In the genomic region with DNA sequence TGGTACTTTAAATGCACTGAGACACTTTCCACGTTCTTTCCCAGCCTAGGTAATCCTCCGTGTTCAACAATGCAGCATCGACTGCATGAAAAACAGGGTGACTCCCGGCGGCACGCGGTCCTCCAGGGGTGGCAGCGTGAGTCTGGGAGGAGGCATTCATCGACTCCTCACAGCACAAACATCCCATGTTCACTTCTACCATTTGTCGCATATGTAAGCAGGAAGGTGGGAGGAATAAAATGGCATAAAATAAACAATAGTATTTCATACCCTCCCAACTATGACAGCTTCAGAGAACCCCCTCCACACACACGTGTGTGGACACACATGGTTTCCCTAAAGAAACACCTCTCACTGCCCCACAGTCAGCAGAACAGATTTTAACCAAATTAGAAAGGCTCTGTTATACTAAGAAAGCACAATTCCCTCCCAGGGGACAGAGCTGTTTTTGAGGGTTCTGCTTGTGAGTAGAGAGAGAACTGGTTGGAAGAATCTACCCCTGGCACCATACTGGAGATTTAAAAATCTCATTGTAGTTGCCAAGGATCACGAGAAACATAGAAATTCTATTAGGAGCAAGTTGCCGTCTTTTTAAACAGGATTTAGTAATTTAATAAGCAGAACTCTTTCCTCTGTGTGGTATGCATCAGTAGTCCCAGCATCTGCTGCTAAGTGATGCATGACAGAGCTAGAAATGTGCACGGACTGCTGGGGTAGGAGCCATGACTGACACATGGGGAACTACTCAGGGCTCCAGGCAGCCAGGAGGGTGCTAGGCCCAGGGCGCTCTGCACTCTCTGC, we compare ENCODE assay signal across 8 cellular contexts. TPM values are rescaled to one million over a fixed set of nuclear protein-coding genes. Genes with fewer than 3 reads are reported as not detected.
DNase-seq lines count a peak whose midpoint lies in the region; ATAC-seq and TF ChIP-seq lines count a peak whose summit lies in the region.

No MANE protein-coding gene starts in this region.

- peaks cover 13 to 16% of the 10 kb centered on the region in 2 donors for H3K4me1 ChIP-seq in adrenal gland (replicated peaks in 1 of 2)

- peak overlapping the region; percentile 82 for H3K27ac Mint-ChIP-seq in glutamatergic neuron (ENCODE audit: unreplicated experiment)

- DNase-seq in GM13976 (ENCODE audit: low spot score) = peak; percentile 83
- DNase-seq in NCI-H187 (lab: John Stamatoyannopoulos, UW) = peak; percentile 23 to 25
- DNase-seq in glutamatergic neuron = peak; percentile 38
- no peak for DNase-seq in stimulated activated naive CD8-positive, alpha-beta T cell treated with anti-CD3 and anti-CD28 coated beads, Interleukin-15, Interleukin-2, amounts not matched to agents 100 U/mL and 50 U/mL, for 24 hours
- no peak for DNase-seq in adrenal gland
- no peak for DNase-seq in NCI-H2227 (lab: John Stamatoyannopoulos, UW; ENCODE audit: unreplicated experiment)
- DNase-seq in activated CD8-positive, alpha-beta memory T cell treated with anti-CD3 and anti-CD28 coated beads, Interleukin-2, amount 50 U/mL, for 48 hours = no peak

- WGBS in adrenal gland, 4 donors = 71 to 82% (median 77%) methylated on average over 15 of the region's 15 CpGs

- TF ChIP-seq CTCF in GM13976 (IDR thresholded peaks at IDR 0.05; ENCODE audit: borderline replicate concordance, control extremely low read depth, extremely low read depth, insufficient read depth, missing control alignments) (no peak), glutamatergic neuron (IDR thresholded peaks at IDR 0.05; ENCODE audit: partially characterized antibody, unreplicated experiment) (no peak), adrenal gland (IDR thresholded peaks at IDR 0.05) (no peak)

- peaks cover 37% of the 10 kb centered on the region for H3K4me1 Mint-ChIP-seq in glutamatergic neuron (ENCODE audit: low read depth, unreplicated experiment)

- H3K27ac ChIP-seq in adrenal gland = no peak overlapping the region

- H3K36me3 Mint-ChIP-seq in glutamatergic neuron (ENCODE audit: unreplicated experiment) = no peaks in the 10 kb centered on the region

- intact Hi-C loops in adrenal gland (cut with DNase I) = no loop called here

- peak; percentile 68 for ATAC-seq in GM21786 (IDR thresholded peaks at IDR 0.05; ENCODE audit: unreplicated experiment)
- ATAC-seq in stimulated activated naive CD8-positive, alpha-beta T cell treated with anti-CD3 and anti-CD28 coated beads, Interleukin-15, Interleukin-2, amounts not matched to agents 100 U/mL and 50 U/mL, for 24 hours = no peak

- H3K27me3 Mint-ChIP-seq in glutamatergic neuron (ENCODE audit: unreplicated experiment) = peaks cover 4% of the 10 kb centered on the region

- in situ Hi-C loops in GM13976 (cut with MboI; ENCODE audit: low sequenced_read_pairs, unreplicated experiment) = loop anchor here (25.0 kb wide), 1 partner anchor 846 kb away; the partner anchor contains the start of gene PPP1R2

- H3K36me3 ChIP-seq in adrenal gland (replicated peaks in 1 of 2) = no peaks in the 10 kb centered on the region

- peak overlapping the region; percentile 53 for H3K4me3 Mint-ChIP-seq in glutamatergic neuron (ENCODE audit: unreplicated experiment)

- TF ChIP-seq POLR2A in adrenal gland (IDR thresholded peaks at IDR 0.05) = no peak

- H3K4me3 ChIP-seq in adrenal gland = no peak overlapping the region

- peaks cover 10% of the 10 kb centered on the region for H3K27me3 ChIP-seq in adrenal gland

- peaks cover 8% of the 10 kb centered on the region for H3K9me3 Mint-ChIP-seq in glutamatergic neuron (ENCODE audit: unreplicated experiment)

- H3K9me3 ChIP-seq in adrenal gland (replicated peaks in 1 of 3) = no peaks in the 10 kb centered on the region

RNA-seq across cellular contexts. Expression of gene FAM43A, which starts 6.0 kb away (rescaled TPM):
- total RNA-seq in glutamatergic neuron (ENCODE audit: unreplicated experiment) = 21.6 TPM
- 10 to 100 TPM in 4 of 8 donors, 1 to 10 TPM in 4; 5.6 to 18.7 (median 9.0) TPM for total RNA-seq in adrenal gland
- polyA plus RNA-seq in adrenal gland = 1 to 10 TPM in 2 of 3 donors, under 1 TPM in 1; 0.99 to 8.3 (median 6.4) TPM

RNA-seq across cellular contexts. Expression of gene LSG1, which starts 19.7 kb away (rescaled TPM):
- total RNA-seq in glutamatergic neuron (ENCODE audit: unreplicated experiment) (26.5 TPM), adrenal gland (10 to 100 TPM; 12.5 to 30.8 (median 21.8) TPM)
- polyA plus RNA-seq in adrenal gland = 10 to 100 TPM; 16.2 to 46.1 (median 31.6) TPM

RNA-seq across cellular contexts. Expression of gene TMEM44, which starts 58.5 kb away (rescaled TPM):
- total RNA-seq in glutamatergic neuron (ENCODE audit: unreplicated experiment) (35.3 TPM), adrenal gland (1 to 10 TPM; 3.1 to 9.5 (median 6.7) TPM)
- 10 to 100 TPM in 2 of 3 donors, 1 to 10 TPM in 1; 1.3 to 20.4 (median 15.6) TPM for polyA plus RNA-seq in adrenal gland

Comparison
In these comparisons a context has a peak if more than half of its experiments do, and no peak if none do; other contexts are left out.
1. DNase-seq: peak in GM13976 (single experiment), NCI-H187 (2 of 2) and glutamatergic neuron (single experiment); none in stimulated activated naive CD8-positive, alpha-beta T cell treated with anti-CD3 and anti-CD28 coated beads, Interleukin-15, Interleukin-2, amounts not matched to agents 100 U/mL and 50 U/mL, for 24 hours (single experiment), adrenal gland (0 of 7), NCI-H2227 (single experiment) and activated CD8-positive, alpha-beta memory T cell treated with anti-CD3 and anti-CD28 coated beads, Interleukin-2, amount 50 U/mL, for 48 hours (single experiment).